ENCODE assay signal across 8 cellular contexts in the genomic region with DNA sequence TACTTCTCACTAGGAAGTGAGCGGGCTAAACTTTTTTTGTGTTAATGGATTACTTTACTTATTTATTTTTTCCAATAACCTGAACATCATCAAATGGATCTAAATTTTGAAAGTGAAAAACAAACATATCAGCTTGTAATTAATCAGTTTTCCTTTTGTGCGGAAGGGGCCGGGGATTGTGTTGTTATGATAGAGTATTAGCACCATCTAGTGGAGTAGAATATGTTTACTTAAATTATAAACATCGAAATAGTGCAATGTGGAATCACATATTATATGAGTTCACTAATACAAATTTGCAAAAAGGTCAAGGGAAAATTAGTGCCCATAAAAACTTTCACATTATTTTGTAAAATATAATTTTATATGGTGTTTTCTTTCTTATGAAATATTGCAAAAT. TPM values are rescaled to one million over a fixed set of nuclear protein-coding genes. Genes with fewer than 3 reads are reported as not detected.
DNase-seq lines count a peak whose midpoint lies in the region; ATAC-seq and TF ChIP-seq lines count a peak whose summit lies in the region.

No MANE protein-coding gene starts in this region.

- TF ChIP-seq CTCF in GM06990 (IDR thresholded peaks at IDR 0.05; ENCODE audit: insufficient read depth, low read length, poor library complexity, severe bottlenecking) (peak; percentile 47), neural cell (IDR thresholded peaks at IDR 0.05; ENCODE audit: poor library complexity, severe bottlenecking) (peak; percentile 87)

- H3K9ac ChIP-seq in neural cell (ENCODE audit: low read length): no peak overlapping the region

- no peaks in the 10 kb centered on the region for H3K79me2 ChIP-seq in neural cell (replicated peaks; ENCODE audit: insufficient read depth, low read length)

- H3K36me3 ChIP-seq in GM06990 (ENCODE audit: control insufficient read depth, insufficient read depth, low read length) (no peaks in the 10 kb centered on the region), neural cell (ENCODE audit: insufficient read depth, low read length) (no peaks in the 10 kb centered on the region)

- H3K4me2 ChIP-seq in neural cell (ENCODE audit: low read length): no peak overlapping the region

- TF ChIP-seq RAD21 in neural cell (conservative IDR thresholded peaks at IDR 0.05): peak; percentile 93

- no peaks in the 10 kb centered on the region for H3K9me3 ChIP-seq in neural cell (ENCODE audit: low read length)

- H3K27ac ChIP-seq in neural cell (ENCODE audit: low read length): no peak overlapping the region

- DNase-seq in GM06990 (ENCODE audit: extremely low read depth, insufficient read length): no peak
- DNase-seq in KBM-7: peak; percentile 71
- peak; percentile 26 for DNase-seq in RPMI7951 (ENCODE audit: low read depth)
- no peak for DNase-seq in A172 (ENCODE audit: low spot score)

- H3K4me3 ChIP-seq in GM06990 (replicated peaks; ENCODE audit: low read depth, low read length) (no peak overlapping the region), neural cell (ENCODE audit: low read length) (no peak overlapping the region)

- H3F3A ChIP-seq in neural cell (ENCODE audit: insufficient read depth, low read length, poor library complexity, severe bottlenecking): no peaks in the 10 kb centered on the region

- peak; percentile 74 for ATAC-seq in GM21737 (IDR thresholded peaks at IDR 0.05; ENCODE audit: unreplicated experiment)
- peak; percentile 65 for ATAC-seq in esophagus mucosa
- no peak for ATAC-seq in GM18909 (IDR thresholded peaks at IDR 0.05; ENCODE audit: poor library complexity, unreplicated experiment)

- H3K27me3 ChIP-seq in GM06990 (replicated peaks; ENCODE audit: control insufficient read depth, insufficient read depth, low read length) (no peaks in the 10 kb centered on the region), neural cell (ENCODE audit: insufficient read depth, low read depth, low read length) (no peaks in the 10 kb centered on the region)

- H3K9me2 ChIP-seq in neural cell (ENCODE audit: insufficient read depth, low read length): no peaks in the 10 kb centered on the region

- no peak overlapping the region for H2AFZ ChIP-seq in neural cell (ENCODE audit: low read depth, low read length)

- TF ChIP-seq EP300 in neural cell (conservative IDR thresholded peaks at IDR 0.05; ENCODE audit: poor library complexity, severe bottlenecking): no peak

- H4K20me1 ChIP-seq in neural cell (ENCODE audit: insufficient read depth): no peaks in the 10 kb centered on the region

- in situ Hi-C loops in KBM-7 (cut with MboI; ENCODE audit: low pct_unique_long_range_greater_than_20kb, low sequenced_read_pairs): loop anchor here (25.0 kb wide), 1 partner anchor 299 kb away; no protein-coding TSS in a partner anchor

TF ChIP-seq in neural cell, 6 proteins besides CTCF, POLR2A, EP300 and RAD21:
- TF ChIP-seq MXI1 (conservative IDR thresholded peaks at IDR 0.05; ENCODE audit: poor library complexity, severe bottlenecking): no peak
- no peak for TF ChIP-seq EZH2 (IDR thresholded peaks at IDR 0.05; ENCODE audit: borderline replicate concordance, insufficient read depth, low read length, poor library complexity, severe bottlenecking)
- no peak for TF ChIP-seq TAF1 (IDR thresholded peaks at IDR 0.05; ENCODE audit: low read depth)
- TF ChIP-seq POLR2AphosphoS5 (IDR thresholded peaks at IDR 0.05): no peak
- peak; percentile 94 for TF ChIP-seq SMC3 (conservative IDR thresholded peaks at IDR 0.05; ENCODE audit: poor library complexity)
- TF ChIP-seq, protein P1, sequence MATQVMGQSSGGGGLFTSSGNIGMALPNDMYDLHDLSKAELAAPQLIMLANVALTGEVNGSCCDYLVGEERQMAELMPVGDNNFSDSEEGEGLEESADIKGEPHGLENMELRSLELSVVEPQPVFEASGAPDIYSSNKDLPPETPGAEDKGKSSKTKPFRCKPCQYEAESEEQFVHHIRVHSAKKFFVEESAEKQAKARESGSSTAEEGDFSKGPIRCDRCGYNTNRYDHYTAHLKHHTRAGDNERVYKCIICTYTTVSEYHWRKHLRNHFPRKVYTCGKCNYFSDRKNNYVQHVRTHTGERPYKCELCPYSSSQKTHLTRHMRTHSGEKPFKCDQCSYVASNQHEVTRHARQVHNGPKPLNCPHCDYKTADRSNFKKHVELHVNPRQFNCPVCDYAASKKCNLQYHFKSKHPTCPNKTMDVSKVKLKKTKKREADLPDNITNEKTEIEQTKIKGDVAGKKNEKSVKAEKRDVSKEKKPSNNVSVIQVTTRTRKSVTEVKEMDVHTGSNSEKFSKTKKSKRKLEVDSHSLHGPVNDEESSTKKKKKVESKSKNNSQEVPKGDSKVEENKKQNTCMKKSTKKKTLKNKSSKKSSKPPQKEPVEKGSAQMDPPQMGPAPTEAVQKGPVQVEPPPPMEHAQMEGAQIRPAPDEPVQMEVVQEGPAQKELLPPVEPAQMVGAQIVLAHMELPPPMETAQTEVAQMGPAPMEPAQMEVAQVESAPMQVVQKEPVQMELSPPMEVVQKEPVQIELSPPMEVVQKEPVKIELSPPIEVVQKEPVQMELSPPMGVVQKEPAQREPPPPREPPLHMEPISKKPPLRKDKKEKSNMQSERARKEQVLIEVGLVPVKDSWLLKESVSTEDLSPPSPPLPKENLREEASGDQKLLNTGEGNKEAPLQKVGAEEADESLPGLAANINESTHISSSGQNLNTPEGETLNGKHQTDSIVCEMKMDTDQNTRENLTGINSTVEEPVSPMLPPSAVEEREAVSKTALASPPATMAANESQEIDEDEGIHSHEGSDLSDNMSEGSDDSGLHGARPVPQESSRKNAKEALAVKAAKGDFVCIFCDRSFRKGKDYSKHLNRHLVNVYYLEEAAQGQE (IDR thresholded peaks at IDR 0.05; ENCODE audit: borderline replicate concordance): no peak

RNA-seq across cellular contexts. Expression of a gene that starts 9.1 kb away (rescaled TPM):
- total RNA-seq in RPMI7951 (2014; rRNA removed; shearing (Covaris generic)): 2.3 and 2.9 TPM in 2 replicates
- 33.9 TPM for total RNA-seq in esophagus mucosa
- not detected in 2 replicates for polyA plus RNA-seq in neural cell
- polyA minus RNA-seq in neural cell: 0.12 TPM in 1 of 2 replicates, not detected in the other
- total RNA-seq in A172 (2014; rRNA removed; shearing (Covaris generic)): 2.2 and 2.5 TPM in 2 replicates

RNA-seq across cellular contexts. Expression of a gene that starts 52.7 kb away (rescaled TPM):
- not detected in 2 replicates for total RNA-seq in RPMI7951 (2014; rRNA removed; shearing (Covaris generic))
- total RNA-seq in esophagus mucosa: 0.20 TPM
- 19.5 and 21.4 TPM in 2 replicates for polyA plus RNA-seq in neural cell
- 30.2 and 33.9 TPM in 2 replicates for polyA minus RNA-seq in neural cell
- total RNA-seq in A172 (2014; rRNA removed; shearing (Covaris generic)): 0.86 and 1.2 TPM in 2 replicates

Comparison
In these comparisons a context has a peak if more than half of its experiments do, and no peak if none do; other contexts are left out.
1. DNase-seq: peak in KBM-7 (single experiment) and RPMI7951 (single experiment); none in GM06990 (single experiment) and A172 (single experiment).